ENCODE assay signal across 10 cellular contexts in the genomic region with DNA sequence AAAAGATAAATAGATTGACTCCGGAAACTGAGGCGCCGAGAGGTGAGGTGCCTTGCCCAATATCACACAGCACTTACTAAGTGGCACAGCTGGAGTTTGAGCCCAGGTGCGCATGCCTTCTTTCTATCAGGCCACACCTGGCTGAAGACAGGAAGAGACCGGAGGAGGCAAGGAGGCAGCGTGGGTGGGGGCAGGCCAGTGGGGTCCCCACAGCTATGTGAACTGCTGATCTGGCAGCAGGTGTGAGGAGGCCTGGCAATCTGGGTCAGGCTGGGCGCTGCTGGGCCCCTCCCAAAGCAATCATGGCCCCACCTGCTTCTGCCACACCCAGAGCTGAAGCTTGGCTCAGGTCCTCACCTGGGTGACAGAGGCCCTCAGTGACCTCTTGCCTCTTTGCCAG. TPM values are rescaled to one million over a fixed set of nuclear protein-coding genes. Genes with fewer than 3 reads are reported as not detected.
DNase-seq lines count a peak whose midpoint lies in the region; ATAC-seq and TF ChIP-seq lines count a peak whose summit lies in the region.
"Had no signal": no experiment of that assay in that cellular context is flagged by ENCODE, and none has a peak within 500 bp of the region (broad histone marks: within the 10 kb centered on the region; RNA-seq: fewer than 3 reads in every experiment).

No MANE protein-coding gene starts in this region.

- no peaks in the 10 kb centered on the region for H3K27me3 Mint-ChIP-seq in stimulated activated naive B cell treated with anti-CD40 and anti-IgM and Interleukin-4, amounts not matched to agents 10 μg/mL and 1 μg/mL and 100 μg/mL, for 72 hours
- H3K27me3 Mint-ChIP-seq: natural killer cell treated with Interleukin-12 subunit alpha and Interleukin-12 subunit beta and Interleukin-15 and Interleukin-18, amount 100 ng/mL, for 72 hours had no signal

- peak; percentile 42 to 55 for ATAC-seq in activated CD4-positive, CD25-positive, alpha-beta regulatory T cell treated with anti-CD3 and anti-CD28 coated beads, Interleukin-2, amount 50 U/mL, for 24 hours
- ATAC-seq in PC-3: peak; percentile 44; the same call in 1 of the 2 replicates
- peak in 1 of 2 donors; percentile 34 for ATAC-seq in stimulated activated naive B cell treated with anti-CD40 and anti-IgM and Interleukin-4, amounts not matched to agents 10 μg/mL and 1 μg/mL and 100 μg/mL, for 72 hours (replicated peaks)
- ATAC-seq: natural killer cell treated with Interleukin-12 subunit alpha and Interleukin-12 subunit beta and Interleukin-15 and Interleukin-18, amount 100 ng/mL, for 72 hours had no signal

- peaks cover 30 to 46% of the 10 kb centered on the region in 2 donors for H3K36me3 Mint-ChIP-seq in stimulated activated naive B cell treated with anti-CD40 and anti-IgM and Interleukin-4, amounts not matched to agents 10 μg/mL and 1 μg/mL and 100 μg/mL, for 72 hours
- H3K36me3 Mint-ChIP-seq: natural killer cell treated with Interleukin-12 subunit alpha and Interleukin-12 subunit beta and Interleukin-15 and Interleukin-18, amount 100 ng/mL, for 72 hours had no signal

- no peaks in the 10 kb centered on the region for H4K20me1 ChIP-seq in PC-3 (ENCODE audit: low read length)

- no peak overlapping the region for H3K4me3 ChIP-seq in PC-3 (ENCODE audit: low read length)

- H3K27me3 ChIP-seq in PC-3 (ENCODE audit: low read length): no peaks in the 10 kb centered on the region

- CTCF ChIA-PET in PC-3 (lab: Charles Lee): no interaction called here

- peak overlapping the region; percentile 47 for H3K27ac Mint-ChIP-seq in stimulated activated naive B cell treated with anti-CD40 and anti-IgM and Interleukin-4, amounts not matched to agents 10 μg/mL and 1 μg/mL and 100 μg/mL, for 72 hours
- H3K27ac Mint-ChIP-seq: natural killer cell treated with Interleukin-12 subunit alpha and Interleukin-12 subunit beta and Interleukin-15 and Interleukin-18, amount 100 ng/mL, for 72 hours had no signal

- H2AFZ ChIP-seq in PC-3 (ENCODE audit: low read length): no peak overlapping the region

- intact Hi-C loops in PC-3 (cut with micrococcal nuclease): no loop called here

- H3K4me3 Mint-ChIP-seq in stimulated activated naive B cell treated with anti-CD40 and anti-IgM and Interleukin-4, amounts not matched to agents 10 μg/mL and 1 μg/mL and 100 μg/mL, for 72 hours: no peak overlapping the region
- H3K4me3 Mint-ChIP-seq: natural killer cell treated with Interleukin-12 subunit alpha and Interleukin-12 subunit beta and Interleukin-15 and Interleukin-18, amount 100 ng/mL, for 72 hours had no signal

- H3F3A ChIP-seq in PC-3 (ENCODE audit: low read length, unreplicated experiment): no peaks in the 10 kb centered on the region

- no peaks in the 10 kb centered on the region for H3K36me3 ChIP-seq in PC-3 (ENCODE audit: low read depth, low read length)

- no peaks in the 10 kb centered on the region for H3K9me3 Mint-ChIP-seq in stimulated activated naive B cell treated with anti-CD40 and anti-IgM and Interleukin-4, amounts not matched to agents 10 μg/mL and 1 μg/mL and 100 μg/mL, for 72 hours
- H3K9me3 Mint-ChIP-seq: natural killer cell treated with Interleukin-12 subunit alpha and Interleukin-12 subunit beta and Interleukin-15 and Interleukin-18, amount 100 ng/mL, for 72 hours had no signal

- TF ChIP-seq CTCF in PC-3 (conservative IDR thresholded peaks at IDR 0.05; ENCODE audit: low read depth, low read length): no peak

- POLR2A ChIA-PET in PC-3 (lab: Charles Lee; ENCODE audit: unreplicated experiment): interaction anchor here (0.6 kb wide), 1 partner anchor 168 kb away, joined by 6 read pairs; no protein-coding TSS in a partner anchor

- H3K79me2 ChIP-seq in PC-3 (ENCODE audit: low read length): no peaks in the 10 kb centered on the region

- DNase-seq in activated CD4-positive, CD25-positive, alpha-beta regulatory T cell treated with anti-CD3 and anti-CD28 coated beads, Interleukin-2, amount 50 U/mL, for 72 hours: no peak
- no peak for DNase-seq in PC-3
- DNase-seq in epithelial cell of prostate (ENCODE audit: low read depth, low spot score): no peak
- DNase-seq in stimulated activated naive B cell treated with anti-CD40 and anti-IgM and Interleukin-4, amounts not matched to agents 10 μg/mL and 1 μg/mL and 100 μg/mL, for 72 hours: no peak
- no peak for DNase-seq in retina
- no peak for DNase-seq in AG08396 (ENCODE audit: low spot score)
- no peak for DNase-seq in HuH-7.5 (ENCODE audit: low spot score)
- DNase-seq: NCI-H226 had no signal

- no peak overlapping the region for H3K27ac ChIP-seq in PC-3 (ENCODE audit: low read length)
- H3K27ac ChIP-seq in epithelial cell of prostate: peak overlapping the region; percentile 52

- H3K9ac ChIP-seq in PC-3 (ENCODE audit: low read length): no peak overlapping the region

- BruUV-seq in PC-3 (replicated peaks; lab: Mats Ljungman, UMichigan): no TSS peak

- H3K4me2 ChIP-seq in PC-3 (ENCODE audit: low read length): no peak overlapping the region

- no peaks in the 10 kb centered on the region for H3K9me3 ChIP-seq in PC-3 (ENCODE audit: low read length)

- peaks cover 4 to 11% of the 10 kb centered on the region in 2 donors for H3K4me1 Mint-ChIP-seq in stimulated activated naive B cell treated with anti-CD40 and anti-IgM and Interleukin-4, amounts not matched to agents 10 μg/mL and 1 μg/mL and 100 μg/mL, for 72 hours

- no peaks in the 10 kb centered on the region for H3K9me2 ChIP-seq in PC-3 (replicated peaks; ENCODE audit: low read length)

- H3K4me1 ChIP-seq in PC-3 (ENCODE audit: insufficient read depth, low read length): peaks cover 11% of the 10 kb centered on the region

RNA-seq across cellular contexts. Expression of a gene that starts 1.9 kb away (rescaled TPM):
- 2.2 and 3.4 TPM in 2 replicates for total RNA-seq in PC-3 (2014; rRNA removed)

RNA-seq across cellular contexts. Expression of a gene that starts 7.8 kb away (rescaled TPM):
- total RNA-seq in PC-3 (2014; rRNA removed): 31.4 and 34.4 TPM in 2 replicates

RNA-seq across cellular contexts. Expression of a gene that starts 19.2 kb away (rescaled TPM):
- total RNA-seq in PC-3 (2014; rRNA removed): 5.1 and 7.7 TPM in 2 replicates

RNA-seq across cellular contexts. Expression of a gene that starts 23.5 kb away (rescaled TPM):
- 0.86 and 1.1 TPM in 2 replicates for total RNA-seq in PC-3 (2014; rRNA removed)

RNA-seq across cellular contexts. Expression of a gene that starts 39.4 kb away (rescaled TPM):
- total RNA-seq in PC-3 (2014; rRNA removed): 116 and 117 TPM in 2 replicates
